Comparison of ENCODE assay signal across 1 cellular context in genomic region chr2:128771401-128771800, GRCh38.
TF ChIP-seq lines count a peak whose summit lies in the region.

No MANE protein-coding gene starts in this region.

TF ChIP-seq in H1, 55 proteins besides CTCF, POLR2A, EP300 and RAD21 (continued from another document):
- TF ChIP-seq CBX5 (IDR thresholded peaks at IDR 0.05; ENCODE audit: low read depth, low read length) (no peak), ASH2L (IDR thresholded peaks at IDR 0.05; ENCODE audit: low read length) (no peak), TAF1 (IDR thresholded peaks at IDR 0.05; ENCODE audit: low read depth, low read length) (no peak), TEAD4 (IDR thresholded peaks at IDR 0.05; ENCODE audit: low read depth, low read length) (no peak), SAP30 (IDR thresholded peaks at IDR 0.05; ENCODE audit: insufficient read depth, insufficient replicate concordance, low read length) (no peak), FOSL1 (IDR thresholded peaks at IDR 0.05; ENCODE audit: insufficient read depth, low read depth, low read length) (no peak), MAX (IDR thresholded peaks at IDR 0.05) (no peak), TCF12 (IDR thresholded peaks at IDR 0.05; ENCODE audit: low read depth, low read length) (no peak), ZNF274 (IDR thresholded peaks at IDR 0.05; ENCODE audit: borderline replicate concordance, extremely low read depth, low read length) (no peak), PHF8 (conservative IDR thresholded peaks at IDR 0.05; ENCODE audit: low read depth, low read length) (no peak), HDAC2 (IDR thresholded peaks at IDR 0.05; ENCODE audit: borderline replicate concordance in 1 of 2, low read depth in 2 of 2, low read length in 2 of 2) (no peak)
TF ChIP-seq in H1: peak in this region for 0.
